In genomic region chr19:45442408-45442926, GRCh38 we compare ENCODE assay signal across 9 cellular contexts. TPM values are rescaled to one million over a fixed set of nuclear protein-coding genes. Genes with fewer than 3 reads are reported as not detected.
DNase-seq lines count a peak whose midpoint lies in the region; ATAC-seq, FAIRE-seq and TF ChIP-seq lines count a peak whose summit lies in the region.
"Had no signal": no experiment of that assay in that cellular context is flagged by ENCODE, and none has a peak within 500 bp of the region (broad histone marks: within the 10 kb centered on the region; RNA-seq: fewer than 3 reads in every experiment).

No MANE protein-coding gene starts in this region.

- H3K9ac ChIP-seq in endothelial cell of umbilical vein (replicated peaks; ENCODE audit: extremely low read depth, insufficient read depth, low read length): no peak overlapping the region

- no peak overlapping the region for H2AFZ ChIP-seq in endothelial cell of umbilical vein (ENCODE audit: low read depth, low read length)

- H3K27ac Mint-ChIP-seq in CD4-positive, alpha-beta memory T cell: peak overlapping the region; percentile 85 to 98 (median 96)

- H3K9me3 ChIP-seq in CD4-positive, alpha-beta memory T cell (ENCODE audit: control insufficient read depth in 1 of 2, low read length in 2 of 2): no peaks in the 10 kb centered on the region
- H3K9me3 ChIP-seq in Panc1 (ENCODE audit: control insufficient read depth, insufficient read depth, low read depth, low read length) (no peaks in the 10 kb centered on the region), endothelial cell of umbilical vein (replicated peaks; ENCODE audit: control insufficient read depth, insufficient read depth, low read length) (no peaks in the 10 kb centered on the region), prostate gland (no peaks in the 10 kb centered on the region)

- intact Hi-C loops in CD4-positive, alpha-beta memory T cell (cut with micrococcal nuclease): no loop called here
- intact Hi-C loops in Panc1 (cut with micrococcal nuclease; ENCODE audit: unreplicated experiment) (no loop called here), endothelial cell of umbilical vein (cut with micrococcal nuclease) (no loop called here), prostate gland (cut with DNase I) (no loop called here)

- no peak overlapping the region for H3K4me3 ChIP-seq in CD4-positive, alpha-beta memory T cell (ENCODE audit: low read length in 2 of 2)
- H3K4me3 ChIP-seq in Panc1 (ENCODE audit: low read depth in 2 of 2, low read length in 2 of 2): no peak overlapping the region
- H3K4me3 ChIP-seq in endothelial cell of umbilical vein (replicated peaks in 1 of 3; ENCODE audit: insufficient read depth in 1 of 3, low read depth in 1 of 3, low read length in 3 of 3): no peak overlapping the region
- H3K4me3 ChIP-seq in prostate gland: no peak overlapping the region

- no peaks in the 10 kb centered on the region for H3K9me1 ChIP-seq in endothelial cell of umbilical vein (replicated peaks; ENCODE audit: control insufficient read depth, extremely low read depth, insufficient read depth, low read length)

- peak overlapping the region; percentile 60 for H3K4me2 ChIP-seq in endothelial cell of umbilical vein (ENCODE audit: insufficient read depth, low read length)

- H3K4me3 Mint-ChIP-seq in CD4-positive, alpha-beta memory T cell: peak overlapping the region; percentile 70 to 95 (median 88)

- no peak for TF ChIP-seq POLR2A in endothelial cell of umbilical vein (IDR thresholded peaks at IDR 0.05; ENCODE audit: low read depth, low read length)
- TF ChIP-seq POLR2A in prostate gland (IDR thresholded peaks at IDR 0.05): no peak

- peaks cover 45% of the 10 kb centered on the region for H3K4me1 ChIP-seq in CD4-positive, alpha-beta memory T cell (ENCODE audit: insufficient read depth, low read length)
- H3K4me1 ChIP-seq in Panc1 (ENCODE audit: control insufficient read depth, insufficient read depth, low read length) (peaks cover 8% of the 10 kb centered on the region), endothelial cell of umbilical vein (ENCODE audit: control insufficient read depth, extremely low read depth, insufficient read depth, low read length) (peaks cover 17% of the 10 kb centered on the region), prostate gland (replicated peaks) (no peaks in the 10 kb centered on the region)

- peak overlapping the region; percentile 78 for H3K27ac ChIP-seq in CD4-positive, alpha-beta memory T cell (ENCODE audit: low read depth, low read length)
- H3K27ac ChIP-seq in Panc1 (ENCODE audit: low read length): no peak overlapping the region
- H3K27ac ChIP-seq in endothelial cell of umbilical vein (ENCODE audit: insufficient read depth, low read depth, low read length): peak overlapping the region; percentile 89
- H3K27ac ChIP-seq in prostate gland: peak overlapping the region; percentile 93 to 96

- no TSS peak for BruUV-seq in Panc1 (replicated peaks; lab: Mats Ljungman, UMichigan)
- no TSS peak for BruUV-seq in endothelial cell of umbilical vein (replicated peaks; lab: Mats Ljungman, UMichigan)

- POLR2A ChIA-PET in CD4-positive, alpha-beta memory T cell (lab: Charles Lee; ENCODE audit: partially characterized antibody): interaction anchor here (0.5 to 15.5 kb wide), 3 partner anchors 15 to 34 kb away, joined by 3 to 240 read pairs (median 202); partner anchors contain the start of gene FOSB
- POLR2A ChIA-PET in Panc1 (lab: Charles Lee): no interaction called here
- POLR2A ChIA-PET in endothelial cell of umbilical vein (lab: Charles Lee): no interaction called here

- 81% methylated on average over 3 of the region's 3 CpGs for WGBS in prostate gland

- H3K36me3 ChIP-seq in CD4-positive, alpha-beta memory T cell (ENCODE audit: insufficient read depth, low read length): no peaks in the 10 kb centered on the region
- H3K36me3 ChIP-seq in Panc1 (ENCODE audit: control insufficient read depth, insufficient read depth, low read length): no peaks in the 10 kb centered on the region
- H3K36me3 ChIP-seq in endothelial cell of umbilical vein (ENCODE audit: control insufficient read depth in 2 of 2, extremely low read depth in 1 of 2, insufficient read depth in 2 of 2, low read length in 2 of 2): no peaks in the 10 kb centered on the region
- no peaks in the 10 kb centered on the region for H3K36me3 ChIP-seq in prostate gland

- DNase-seq in CD4-positive, alpha-beta memory T cell: no peak
- DNase-seq in Panc1 (ENCODE audit: low read depth, low spot score): no peak
- DNase-seq in endothelial cell of umbilical vein (ENCODE audit: low read depth, low spot score): no peak
- no peak for DNase-seq in prostate gland (ENCODE audit: low spot score)
- no peak for DNase-seq in NCI-H2196 (lab: John Stamatoyannopoulos, UW; ENCODE audit: unreplicated experiment)
- DNase-seq in SKM-1 treated with dmso at 0.1 percent for 144 hours (lab: John Stamatoyannopoulos, UW; ENCODE audit: unreplicated experiment): no peak
- DNase-seq in NCI-H748 treated with DMSO at 0.1 percent for 48 hours (lab: John Stamatoyannopoulos, UW): no peak
- DNase-seq: NCI-H446 treated with DMSO at 0.1 percent for 48 hours had no signal

- dilution Hi-C loops in endothelial cell of umbilical vein (cut with MboI; ENCODE audit: extremely low pct_ligation_motif_present, low sequenced_read_pairs): no loop called here

- H3K9me3 Mint-ChIP-seq in CD4-positive, alpha-beta memory T cell: no peaks in the 10 kb centered on the region

- 0 out of 2 replicates have a peak, but pooled peaks have one; percentile 0 for ATAC-seq in Panc1
- no peak for ATAC-seq in GM18517 (IDR thresholded peaks at IDR 0.05; ENCODE audit: unreplicated experiment)

- CTCF ChIA-PET in CD4-positive, alpha-beta memory T cell (lab: Charles Lee; ENCODE audit: partially characterized antibody): interaction anchor here (10.2 kb wide), 1 partner anchor 39 kb away, joined by 487 read pairs; no protein-coding TSS in a partner anchor
- CTCF ChIA-PET in Panc1 (lab: Charles Lee): no interaction called here
- CTCF ChIA-PET in endothelial cell of umbilical vein (lab: Charles Lee): interaction anchor here (8.6 kb wide), 1 partner anchor 36 kb away, joined by 891 read pairs; no protein-coding TSS in a partner anchor

- no peaks in the 10 kb centered on the region for H3K27me3 ChIP-seq in CD4-positive, alpha-beta memory T cell (ENCODE audit: insufficient read depth, low read length)
- no peaks in the 10 kb centered on the region for H3K27me3 ChIP-seq in Panc1 (ENCODE audit: control insufficient read depth, insufficient read depth, low read length)
- H3K27me3 ChIP-seq in endothelial cell of umbilical vein (ENCODE audit: control insufficient read depth in 2 of 2, insufficient read depth in 2 of 2, low read length in 2 of 2): no peaks in the 10 kb centered on the region
- no peaks in the 10 kb centered on the region for H3K27me3 ChIP-seq in prostate gland (replicated peaks; ENCODE audit: insufficient read depth)

- no peaks in the 10 kb centered on the region for H3K27me3 Mint-ChIP-seq in CD4-positive, alpha-beta memory T cell

- in situ Hi-C loops in Panc1 (cut with HindIII; ENCODE audit: low pct_unique_long_range_greater_than_20kb, low sequenced_read_pairs): no loop called here

- no peaks in the 10 kb centered on the region for H4K20me1 ChIP-seq in endothelial cell of umbilical vein (replicated peaks; ENCODE audit: control insufficient read depth, extremely low read depth, insufficient read depth, low read length)

- H3K4me1 Mint-ChIP-seq in CD4-positive, alpha-beta memory T cell: peaks cover 25 to 61% (median 43%) of the 10 kb centered on the region in 4 donors

- FAIRE-seq in endothelial cell of umbilical vein (lab: Jason Lieb, UNC): no peak

- no peak for TF ChIP-seq CTCF in Panc1 (IDR thresholded peaks at IDR 0.05)
- TF ChIP-seq CTCF in endothelial cell of umbilical vein (IDR thresholded peaks at IDR 0.05; ENCODE audit: extremely low read depth in 1 of 2, insufficient read depth in 1 of 2, low read depth in 1 of 2, low read length in 2 of 2): no peak
- no peak for TF ChIP-seq CTCF in prostate gland (IDR thresholded peaks at IDR 0.05)

- no peaks in the 10 kb centered on the region for H3K79me2 ChIP-seq in endothelial cell of umbilical vein (ENCODE audit: control insufficient read depth, insufficient read depth, low read length)

- peaks cover 0 to 10% of the 10 kb centered on the region in 2 donors for H3K36me3 Mint-ChIP-seq in CD4-positive, alpha-beta memory T cell

RNA-seq across cellular contexts. Expression of gene ERCC1, which starts 18.8 kb away (rescaled TPM):
- total RNA-seq in CD4-positive, alpha-beta memory T cell: 10 to 100 TPM; 46.6 to 46.9 TPM
- polyA plus RNA-seq in CD4-positive, alpha-beta memory T cell: 10 to 100 TPM; 36.2 to 38.3 TPM
- total RNA-seq in Panc1 (2021; ENCODE audit: unreplicated experiment): 80.3 TPM
- polyA plus RNA-seq in Panc1 (2012; ENCODE audit: insufficient read length): 101 TPM
- 81.8 and 82.6 TPM in 2 replicates for total RNA-seq in endothelial cell of umbilical vein
- polyA plus RNA-seq in endothelial cell of umbilical vein: 126 and 146 TPM in 2 replicates
- 93.4 and 111 TPM in 2 replicates for polyA plus RNA-seq in endothelial cell of umbilical vein (2011; cell fraction: cytosol; rRNA removed)
- polyA plus RNA-seq in endothelial cell of umbilical vein (2011; cell fraction: nucleus; rRNA removed): 103 and 106 TPM in 2 replicates
- polyA plus RNA-seq in endothelial cell of umbilical vein (2012): 88.7 and 94.4 TPM in 2 replicates
- polyA minus RNA-seq in endothelial cell of umbilical vein: 59.3 and 63.8 TPM in 2 replicates
- 38.5 TPM for polyA minus RNA-seq in endothelial cell of umbilical vein (2011; cell fraction: cytosol; rRNA and poly(A)+ RNA removed)
- polyA minus RNA-seq in endothelial cell of umbilical vein (2011; cell fraction: nucleus; rRNA and poly(A)+ RNA removed): 27.0 and 27.3 TPM in 2 replicates
- total RNA-seq in prostate gland: 100 to 1,000 TPM; 142 to 151 TPM

RNA-seq across cellular contexts. Expression of gene FOSB, which starts 25.3 kb away (rescaled TPM):
- 1 to 10 TPM; 4.2 to 4.7 TPM for total RNA-seq in CD4-positive, alpha-beta memory T cell
- polyA plus RNA-seq in CD4-positive, alpha-beta memory T cell: 10 to 100 TPM; 12.5 to 17.1 TPM
- total RNA-seq in Panc1 (2021; ENCODE audit: unreplicated experiment): 13.4 TPM
- 6.1 TPM for polyA plus RNA-seq in Panc1 (2012; ENCODE audit: insufficient read length)
- 2.0 and 23.0 TPM in 2 replicates for total RNA-seq in endothelial cell of umbilical vein
- polyA plus RNA-seq in endothelial cell of umbilical vein: 9.8 and 10.7 TPM in 2 replicates
- 4.8 and 16.0 TPM in 2 replicates for polyA plus RNA-seq in endothelial cell of umbilical vein (2011; cell fraction: cytosol; rRNA removed)
- 128 and 173 TPM in 2 replicates for polyA plus RNA-seq in endothelial cell of umbilical vein (2011; cell fraction: nucleus; rRNA removed)
- 6.2 and 6.4 TPM in 2 replicates for polyA plus RNA-seq in endothelial cell of umbilical vein (2012)
- 21.5 and 27.3 TPM in 2 replicates for polyA minus RNA-seq in endothelial cell of umbilical vein
- polyA minus RNA-seq in endothelial cell of umbilical vein (2011; cell fraction: cytosol; rRNA and poly(A)+ RNA removed): 7.1 TPM
- 89.3 and 169 TPM in 2 replicates for polyA minus RNA-seq in endothelial cell of umbilical vein (2011; cell fraction: nucleus; rRNA and poly(A)+ RNA removed)
- total RNA-seq in prostate gland: 1 to 10 TPM; 2.5 to 6.4 TPM

RNA-seq across cellular contexts. Expression of gene POLR1G, which starts 36.0 kb away (rescaled TPM):
- 1 to 10 TPM; 2.0 to 2.9 TPM for total RNA-seq in CD4-positive, alpha-beta memory T cell
- polyA plus RNA-seq in CD4-positive, alpha-beta memory T cell: 1 to 10 TPM; 1.2 to 8.4 TPM
- 27.8 TPM for total RNA-seq in Panc1 (2021; ENCODE audit: unreplicated experiment)
- polyA plus RNA-seq in Panc1 (2012; ENCODE audit: insufficient read length): 20.6 TPM
- total RNA-seq in endothelial cell of umbilical vein: 18.0 and 19.5 TPM in 2 replicates
- polyA plus RNA-seq in endothelial cell of umbilical vein: 6.6 and 6.7 TPM in 2 replicates
- 7.9 and 8.1 TPM in 2 replicates for polyA plus RNA-seq in endothelial cell of umbilical vein (2011; cell fraction: cytosol; rRNA removed)
- polyA plus RNA-seq in endothelial cell of umbilical vein (2011; cell fraction: nucleus; rRNA removed): 4.1 and 5.9 TPM in 2 replicates
- polyA plus RNA-seq in endothelial cell of umbilical vein (2012): 8.4 and 9.8 TPM in 2 replicates
- polyA minus RNA-seq in endothelial cell of umbilical vein: 4.0 and 5.3 TPM in 2 replicates
- 10.7 TPM for polyA minus RNA-seq in endothelial cell of umbilical vein (2011; cell fraction: cytosol; rRNA and poly(A)+ RNA removed)
- 1.6 and 2.1 TPM in 2 replicates for polyA minus RNA-seq in endothelial cell of umbilical vein (2011; cell fraction: nucleus; rRNA and poly(A)+ RNA removed)
- total RNA-seq in prostate gland: 1 to 10 TPM; 6.6 to 8.9 TPM

RNA-seq across cellular contexts. Expression of gene PPP1R13L, which starts 37.6 kb away (rescaled TPM):
- total RNA-seq in CD4-positive, alpha-beta memory T cell: 10 to 100 TPM; 10.3 to 13.0 TPM
- polyA plus RNA-seq in CD4-positive, alpha-beta memory T cell: under 1 TPM; 0.66 to 0.76 TPM
- total RNA-seq in Panc1 (2021; ENCODE audit: unreplicated experiment) (39.1 TPM), endothelial cell of umbilical vein (77.4 and 84.4 TPM in 2 replicates), prostate gland (10 to 100 TPM; 56.1 to 60.3 TPM)
- polyA plus RNA-seq in Panc1 (2012; ENCODE audit: insufficient read length): 62.4 TPM
- 27.8 and 28.5 TPM in 2 replicates for polyA plus RNA-seq in endothelial cell of umbilical vein
- 24.4 and 38.4 TPM in 2 replicates for polyA plus RNA-seq in endothelial cell of umbilical vein (2011; cell fraction: cytosol; rRNA removed)
- 55.0 and 63.4 TPM in 2 replicates for polyA plus RNA-seq in endothelial cell of umbilical vein (2011; cell fraction: nucleus; rRNA removed)
- 38.0 and 43.8 TPM in 2 replicates for polyA plus RNA-seq in endothelial cell of umbilical vein (2012)
- 16.3 and 23.6 TPM in 2 replicates for polyA minus RNA-seq in endothelial cell of umbilical vein
- polyA minus RNA-seq in endothelial cell of umbilical vein (2011; cell fraction: cytosol; rRNA and poly(A)+ RNA removed): 14.8 TPM
- polyA minus RNA-seq in endothelial cell of umbilical vein (2011; cell fraction: nucleus; rRNA and poly(A)+ RNA removed): 15.7 and 21.1 TPM in 2 replicates

RNA-seq across cellular contexts. Expression of gene RTN2, which starts 54.4 kb away (rescaled TPM):
- total RNA-seq in CD4-positive, alpha-beta memory T cell: 1 to 10 TPM in 1 of 2 experiments, under 1 TPM in 1; 0.14 to 1.1 TPM
- polyA plus RNA-seq in CD4-positive, alpha-beta memory T cell: under 1 TPM in 1 of 2 donors, not detected in 1; 0.48 TPM
- total RNA-seq in Panc1 (2021; ENCODE audit: unreplicated experiment) (15.6 TPM), endothelial cell of umbilical vein (12.0 and 12.9 TPM in 2 replicates), prostate gland (10 to 100 TPM in 1 of 2 donors, 1 to 10 TPM in 1; 7.2 to 19.7 TPM)
- 31.9 TPM for polyA plus RNA-seq in Panc1 (2012; ENCODE audit: insufficient read length)
- 21.0 and 22.5 TPM in 2 replicates for polyA plus RNA-seq in endothelial cell of umbilical vein
- 10.5 and 13.6 TPM in 2 replicates for polyA plus RNA-seq in endothelial cell of umbilical vein (2011; cell fraction: cytosol; rRNA removed)
- 6.2 and 6.8 TPM in 2 replicates for polyA plus RNA-seq in endothelial cell of umbilical vein (2011; cell fraction: nucleus; rRNA removed)
- 13.1 and 21.4 TPM in 2 replicates for polyA plus RNA-seq in endothelial cell of umbilical vein (2012)
- polyA minus RNA-seq in endothelial cell of umbilical vein: 6.5 and 11.9 TPM in 2 replicates
- polyA minus RNA-seq in endothelial cell of umbilical vein (2011; cell fraction: cytosol; rRNA and poly(A)+ RNA removed): 3.3 TPM
- polyA minus RNA-seq in endothelial cell of umbilical vein (2011; cell fraction: nucleus; rRNA and poly(A)+ RNA removed): 1.8 and 7.0 TPM in 2 replicates
